ENCODE assay signal across 16 cellular contexts in genomic region chr2:137828624-137829023, GRCh38.
DNase-seq lines count a peak whose midpoint lies in the region; FAIRE-seq and TF ChIP-seq lines count a peak whose summit lies in the region.
"Had no signal": no experiment of that assay in that cellular context is flagged by ENCODE, and none has a peak within 500 bp of the region (broad histone marks: within the 10 kb centered on the region; RNA-seq: fewer than 3 reads in every experiment).

No MANE protein-coding gene starts in this region.

- WGBS in endodermal cell (ENCODE audit: insufficient coverage in 1 of 2, insufficient read length in 1 of 2), 2 experiments, result 75% methylated on average over 3 of the region's 3 CpGs; no CpG with 5 or more reads in 1 of the 2 experiments

- no peaks in the 10 kb centered on the region for H3K9me3 ChIP-seq in endodermal cell (ENCODE audit: control insufficient read depth, low read length)
- H3K9me3 ChIP-seq: BLaER1, Caco-2 had no signal

- H3K36me3 ChIP-seq in endodermal cell (ENCODE audit: control insufficient read depth, insufficient read depth, low read length), result no peaks in the 10 kb centered on the region
- H3K36me3 ChIP-seq: BLaER1 had no signal

- H3K27ac ChIP-seq in endodermal cell (ENCODE audit: low read depth, low read length), result no peak overlapping the region
- H3K27ac ChIP-seq: BLaER1, GM23248 had no signal

- no peak for TF ChIP-seq CTCF in endodermal cell (conservative IDR thresholded peaks at IDR 0.05)
- no peak for TF ChIP-seq CTCF in D721Med (IDR thresholded peaks at IDR 0.05; ENCODE audit: insufficient read depth, missing control alignments)

- H3K4me3 Mint-ChIP-seq in endodermal cell, result no peak overlapping the region
- H3K4me3 Mint-ChIP-seq: CD8-positive, alpha-beta memory T cell had no signal

- H3K9me3 Mint-ChIP-seq in endodermal cell, result no peaks in the 10 kb centered on the region

- no peaks in the 10 kb centered on the region for H3K27me3 Mint-ChIP-seq in endodermal cell (ENCODE audit: insufficient read depth)

- no peak overlapping the region for H3K4me3 ChIP-seq in endodermal cell (ENCODE audit: low read length)
- H3K4me3 ChIP-seq: BLaER1, GM23248 had no signal

- no peaks in the 10 kb centered on the region for H3K27me3 ChIP-seq in endodermal cell (ENCODE audit: control insufficient read depth, insufficient read depth, low read length, poor library complexity, severe bottlenecking)
- H3K27me3 ChIP-seq: BLaER1 had no signal

- DNase-seq in NCI-H2227 treated with DMSO at 0.1 percent for 48 hours (lab: John Stamatoyannopoulos, UW) (peak; percentile 55), NCI-H2227 (lab: John Stamatoyannopoulos, UW; ENCODE audit: unreplicated experiment) (no peak), NCI-H82 treated with DMSO at 0.1 percent for 48 hours (lab: John Stamatoyannopoulos, UW; ENCODE audit: unreplicated experiment) (peak; percentile 83), endodermal cell (peak; percentile 50), D721Med (ENCODE audit: insufficient read length, low spot score) (no peak)
- DNase-seq in activated CD4-positive, CD25-positive, alpha-beta regulatory T cell treated with anti-CD3 and anti-CD28 coated beads, Interleukin-2, amount 50 U/mL, for 72 hours, result no peak
- DNase-seq in stimulated activated CD4-positive, alpha-beta T cell treated with anti-CD3 and anti-CD28 coated beads, Interleukin-2, amount 100 ng/mL, for 24 hours, result no peak
- DNase-seq: 8988T; AML-193; Caco-2; CD8-positive, alpha-beta memory T cell; DMS53; GM23248; H7 had no signal

- no peak overlapping the region for H3K9ac ChIP-seq in endodermal cell (ENCODE audit: extremely low read depth, low read length, poor library complexity, severe bottlenecking)
- H3K9ac ChIP-seq: BLaER1, GM23248 had no signal

- no peaks in the 10 kb centered on the region for H3K36me3 Mint-ChIP-seq in endodermal cell (ENCODE audit: low read depth)
- H3K36me3 Mint-ChIP-seq: CD8-positive, alpha-beta memory T cell had no signal

- peaks cover 25% of the 10 kb centered on the region for H3K4me1 Mint-ChIP-seq in endodermal cell
- H3K4me1 Mint-ChIP-seq: CD8-positive, alpha-beta memory T cell had no signal

- H3K27ac Mint-ChIP-seq in endodermal cell, result no peak overlapping the region
- H3K27ac Mint-ChIP-seq: CD8-positive, alpha-beta memory T cell had no signal

- H3K4me1 ChIP-seq in endodermal cell (ENCODE audit: control insufficient read depth, insufficient read depth, low read length), result peaks cover 5% of the 10 kb centered on the region
- H3K4me1 ChIP-seq: BLaER1, Caco-2 had no signal

- FAIRE-seq in D721Med (lab: Jason Lieb, UNC), result no peak
- FAIRE-seq: HepG2 had no signal

Comparison
In these comparisons a context has a peak if more than half of its experiments do, and no peak if none do; other contexts are left out.
1. DNase-seq: peak in NCI-H2227 treated with DMSO at 0.1 percent for 48 hours (single experiment), NCI-H82 treated with DMSO at 0.1 percent for 48 hours (single experiment) and endodermal cell (single experiment); none in NCI-H2227 (single experiment), D721Med (single experiment), activated CD4-positive, CD25-positive, alpha-beta regulatory T cell treated with anti-CD3 and anti-CD28 coated beads, Interleukin-2, amount 50 U/mL, for 72 hours (single experiment) and stimulated activated CD4-positive, alpha-beta T cell treated with anti-CD3 and anti-CD28 coated beads, Interleukin-2, amount 100 ng/mL, for 24 hours (0 of 2).